Comparison of ENCODE assay signal across 12 cellular contexts in genomic region chr5:36882250-36882649, GRCh38. TPM values are rescaled to one million over a fixed set of nuclear protein-coding genes. Genes with fewer than 3 reads are reported as not detected.
DNase-seq lines count a peak whose midpoint lies in the region; ATAC-seq and TF ChIP-seq lines count a peak whose summit lies in the region.
"Had no signal": no experiment of that assay in that cellular context is flagged by ENCODE, and none has a peak within 500 bp of the region (broad histone marks: within the 10 kb centered on the region; RNA-seq: fewer than 3 reads in every experiment).

No MANE protein-coding gene starts in this region.

- no peak overlapping the region for H4K12ac ChIP-seq in trophoblast cell (ENCODE audit: low read depth, low read length)

- H3K4me2 ChIP-seq in Loucy (ENCODE audit: low read depth, low read length, poor library complexity, severe bottlenecking): peak overlapping the region; percentile 87
- H3K4me2 ChIP-seq in trophoblast cell (ENCODE audit: low read length): no peak overlapping the region

- intact Hi-C loops in activated CD4-positive, alpha-beta T cell treated with anti-CD3 and anti-CD28 coated beads, Interleukin-2, amount 10 ng/mL, durations not matched to agents 24 days and 14 days (cut with micrococcal nuclease): no loop called here

- H3K23ac ChIP-seq in trophoblast cell (ENCODE audit: low read length): no peak overlapping the region

- H2BK12ac ChIP-seq in trophoblast cell (ENCODE audit: low read length): no peak overlapping the region

- H3K9me3 ChIP-seq in Loucy (ENCODE audit: insufficient read depth, low read depth, low read length) (no peaks in the 10 kb centered on the region), trophoblast cell (ENCODE audit: insufficient read depth, low read depth, low read length) (no peaks in the 10 kb centered on the region)

- H4K20me1 ChIP-seq in Loucy (ENCODE audit: insufficient read depth, low read length, poor library complexity, severe bottlenecking): peaks cover 100% of the 10 kb centered on the region

- no peaks in the 10 kb centered on the region; the same call in 1 of the 2 replicates for H3F3A ChIP-seq in Loucy (ENCODE audit: low read depth)

- H3K4me1 ChIP-seq in Loucy (ENCODE audit: insufficient read depth, low read length, poor library complexity, severe bottlenecking): peaks cover 58% of the 10 kb centered on the region
- H3K4me1 ChIP-seq in trophoblast cell (ENCODE audit: control insufficient read depth in 1 of 2, insufficient read depth in 2 of 2, low read length in 2 of 2): no peaks in the 10 kb centered on the region

- no peaks in the 10 kb centered on the region for H3K9me2 ChIP-seq in Loucy (replicated peaks; ENCODE audit: low read depth, low read length)

- peak overlapping the region; percentile 16 for H3K27ac Mint-ChIP-seq in activated CD4-positive, alpha-beta T cell treated with anti-CD3 and anti-CD28 coated beads, Interleukin-2, amount 10 ng/mL, durations not matched to agents 24 days and 14 days
- H3K27ac Mint-ChIP-seq in naive thymus-derived CD8-positive, alpha-beta T cell: peak overlapping the region in 5 of 10 donors; percentile 1 to 63 (median 7)

- ATAC-seq in GM21786 (IDR thresholded peaks at IDR 0.05; ENCODE audit: unreplicated experiment): peak; percentile 46
- no peak for ATAC-seq in naive thymus-derived CD8-positive, alpha-beta T cell

- no peak for DNase-seq in activated CD4-positive, alpha-beta T cell treated with anti-CD3 and anti-CD28 coated beads, Interleukin-2, amount 10 ng/mL, durations not matched to agents 24 days and 14 days
- no peak for DNase-seq in activated CD4-positive, alpha-beta T cell treated with anti-CD3 and anti-CD28 coated beads, Interleukin-2, amount 50 U/mL, for 48 hours
- DNase-seq in naive thymus-derived CD8-positive, alpha-beta T cell: no peak
- DNase-seq in stimulated activated CD4-positive, alpha-beta T cell treated with anti-CD3 and anti-CD28 coated beads, Interleukin-1b, Interleukin-23, amount 100 ng/mL, for 48 hours: no peak
- DNase-seq in trophoblast cell (no peak), amniotic stem cell (lab: John Stamatoyannopoulos, UW) (no peak)
- DNase-seq: cortex of kidney; NCI-H1417; RPMI8226; stimulated activated CD4-positive, alpha-beta T cell treated with anti-CD3 and anti-CD28 coated beads, Interleukin-4, amount 100 ng/mL, for 4 hours had no signal

- H3K9ac ChIP-seq in Loucy (ENCODE audit: low read depth, low read length, poor library complexity, severe bottlenecking) (peak overlapping the region; percentile 99), trophoblast cell (ENCODE audit: low read length) (no peak overlapping the region)

- peak overlapping the region; percentile 12 for H3K4me3 Mint-ChIP-seq in activated CD4-positive, alpha-beta T cell treated with anti-CD3 and anti-CD28 coated beads, Interleukin-2, amount 10 ng/mL, durations not matched to agents 24 days and 14 days
- peak overlapping the region in 9 of 10 donors; percentile 21 to 78 (median 50) for H3K4me3 Mint-ChIP-seq in naive thymus-derived CD8-positive, alpha-beta T cell

- H3K36me3 ChIP-seq in Loucy (ENCODE audit: insufficient read depth, low read length) (peaks cover 10% of the 10 kb centered on the region; the same call in 1 of the 2 replicates), trophoblast cell (ENCODE audit: control insufficient read depth in 1 of 2, insufficient read depth in 2 of 2, low read length in 2 of 2) (peaks cover 6 to 11% of the 10 kb centered on the region in 2 experiments)

- H2BK120ac ChIP-seq in trophoblast cell (ENCODE audit: insufficient read depth, low read length, poor library complexity): no peak overlapping the region

- H3K18ac ChIP-seq in trophoblast cell (ENCODE audit: low read length): no peak overlapping the region

- peak overlapping the region; percentile 93 for H3K4me3 ChIP-seq in Loucy (ENCODE audit: low read length, poor library complexity, severe bottlenecking)
- H3K4me3 ChIP-seq in trophoblast cell (ENCODE audit: low read depth, low read length): no peak overlapping the region

- H3K4ac ChIP-seq in trophoblast cell (ENCODE audit: low read depth, low read length): no peak overlapping the region

- no peaks in the 10 kb centered on the region for H3K9me3 Mint-ChIP-seq in activated CD4-positive, alpha-beta T cell treated with anti-CD3 and anti-CD28 coated beads, Interleukin-2, amount 10 ng/mL, durations not matched to agents 24 days and 14 days
- no peaks in the 10 kb centered on the region for H3K9me3 Mint-ChIP-seq in naive thymus-derived CD8-positive, alpha-beta T cell

- peaks cover 100% of the 10 kb centered on the region for H3K79me2 ChIP-seq in Loucy (ENCODE audit: insufficient read depth, low read length)
- peaks cover 10% of the 10 kb centered on the region for H3K79me2 ChIP-seq in trophoblast cell (ENCODE audit: control insufficient read depth, insufficient read depth, low read length, poor library complexity)

- H3K27ac ChIP-seq in trophoblast cell (ENCODE audit: low read depth, low read length): no peak overlapping the region

- TF ChIP-seq CTCF in Loucy (conservative IDR thresholded peaks at IDR 0.05; ENCODE audit: low read length): no peak

- H3K79me1 ChIP-seq in trophoblast cell (ENCODE audit: low read length): peaks cover 1% of the 10 kb centered on the region

- H3K14ac ChIP-seq in trophoblast cell (ENCODE audit: low read length): no peak overlapping the region

- H3K27me3 Mint-ChIP-seq in activated CD4-positive, alpha-beta T cell treated with anti-CD3 and anti-CD28 coated beads, Interleukin-2, amount 10 ng/mL, durations not matched to agents 24 days and 14 days: no peaks in the 10 kb centered on the region
- H3K27me3 Mint-ChIP-seq in naive thymus-derived CD8-positive, alpha-beta T cell: no peaks in the 10 kb centered on the region

- H2BK5ac ChIP-seq in trophoblast cell (ENCODE audit: low read depth, low read length, poor library complexity): no peak overlapping the region

- H2AFZ ChIP-seq in Loucy (ENCODE audit: low read length) (no peak overlapping the region), trophoblast cell (ENCODE audit: insufficient read depth, low read length, poor library complexity) (no peak overlapping the region)

- no peaks in the 10 kb centered on the region for H3K27me3 ChIP-seq in Loucy (ENCODE audit: insufficient read depth, low read length, poor library complexity, severe bottlenecking)
- H3K27me3 ChIP-seq in trophoblast cell (ENCODE audit: insufficient read depth, low read length): no peaks in the 10 kb centered on the region

- H4K8ac ChIP-seq in trophoblast cell (ENCODE audit: low read depth, low read length): no peak overlapping the region

- no peak overlapping the region for H4K91ac ChIP-seq in trophoblast cell (ENCODE audit: low read depth, low read length)

- peaks cover 6% of the 10 kb centered on the region for H3K36me3 Mint-ChIP-seq in activated CD4-positive, alpha-beta T cell treated with anti-CD3 and anti-CD28 coated beads, Interleukin-2, amount 10 ng/mL, durations not matched to agents 24 days and 14 days (ENCODE audit: low read depth)
- peaks cover 0 to 10% (median 9%) of the 10 kb centered on the region in 3 donors for H3K36me3 Mint-ChIP-seq in naive thymus-derived CD8-positive, alpha-beta T cell

- WGBS in trophoblast cell (ENCODE audit: extremely low coverage, insufficient coverage, insufficient read length): no CpG with 5 or more reads among the region's 3 CpGs

- peaks cover 38% of the 10 kb centered on the region for H3K4me1 Mint-ChIP-seq in activated CD4-positive, alpha-beta T cell treated with anti-CD3 and anti-CD28 coated beads, Interleukin-2, amount 10 ng/mL, durations not matched to agents 24 days and 14 days
- H3K4me1 Mint-ChIP-seq in naive thymus-derived CD8-positive, alpha-beta T cell: peaks cover 31 to 81% (median 64%) of the 10 kb centered on the region in 4 donors

- H2AK5ac ChIP-seq in trophoblast cell (ENCODE audit: low read length): no peak overlapping the region

- POLR2A ChIA-PET in naive thymus-derived CD8-positive, alpha-beta T cell (lab: Charles Lee): no interaction called here

RNA-seq across cellular contexts. Expression of gene NIPBL, which starts 5.7 kb away (rescaled TPM):
- total RNA-seq in activated CD4-positive, alpha-beta T cell treated with anti-CD3 and anti-CD28 coated beads, Interleukin-2, amount 10 ng/mL, durations not matched to agents 24 days and 14 days: 49.3 and 49.6 TPM in 2 replicates
- 100 to 1,000 TPM; 120 to 127 TPM for total RNA-seq in naive thymus-derived CD8-positive, alpha-beta T cell
- 10 to 100 TPM; 13.8 to 36.4 (median 24.3) TPM for polyA plus RNA-seq in naive thymus-derived CD8-positive, alpha-beta T cell
- 22.3 and 23.5 TPM in 2 replicates for polyA plus RNA-seq in trophoblast cell (2013)
